In the genomic region with DNA sequence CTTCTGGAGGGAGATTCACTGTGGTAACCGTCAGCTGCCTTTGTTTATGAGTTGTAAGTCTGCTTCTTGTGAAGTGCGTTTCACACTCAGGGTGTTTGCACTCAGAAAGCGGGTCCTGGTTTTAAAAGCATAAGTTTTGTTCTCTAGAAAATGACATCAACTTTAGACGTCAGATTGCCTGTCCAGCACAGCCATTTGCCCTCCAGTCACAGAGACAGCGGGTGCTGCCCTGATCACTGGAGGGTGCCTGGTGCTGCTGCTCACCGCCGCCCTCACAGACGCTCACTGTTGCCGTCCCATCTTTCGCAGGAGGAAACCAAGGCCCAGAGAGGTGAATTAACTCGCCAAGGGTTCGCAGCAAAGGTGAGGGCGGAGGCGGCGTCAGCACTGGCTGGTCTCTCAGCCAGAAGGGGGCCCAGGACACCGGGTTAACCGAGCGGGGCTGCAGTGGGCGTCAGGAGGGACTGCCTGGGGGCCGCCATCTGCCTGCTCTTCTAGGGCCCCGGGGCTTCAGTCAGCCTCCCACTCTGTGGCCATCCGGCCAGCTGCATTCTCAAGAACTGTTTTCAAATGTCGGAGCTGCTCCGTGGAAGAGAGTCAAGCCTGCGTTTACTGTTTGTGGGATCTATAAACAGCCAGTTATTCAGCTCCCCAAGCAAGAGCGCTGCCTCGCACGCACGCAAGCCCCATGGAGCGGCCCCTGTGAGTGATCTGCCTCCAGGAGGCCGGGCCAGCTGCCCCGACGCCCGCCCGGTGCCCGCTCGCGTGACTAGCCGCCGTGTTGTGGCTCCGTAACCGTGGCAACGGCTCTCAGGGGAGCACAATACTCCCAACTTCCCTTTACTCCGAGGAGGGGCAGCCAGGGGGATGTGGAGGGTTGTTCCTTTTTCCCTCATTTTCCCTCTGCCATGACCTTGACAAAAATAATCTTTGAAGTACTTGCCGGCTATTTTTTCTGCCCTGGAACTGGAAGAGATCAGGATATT, we compare ENCODE assay signal across 8 cellular contexts. TPM values are rescaled to one million over a fixed set of nuclear protein-coding genes. Genes with fewer than 3 reads are reported as not detected.
DNase-seq lines count a peak whose midpoint lies in the region; ATAC-seq and TF ChIP-seq lines count a peak whose summit lies in the region.

No MANE protein-coding gene starts in this region.

- peaks cover 24% of the 10 kb centered on the region for H3K36me3 Mint-ChIP-seq in stimulated activated naive CD8-positive, alpha-beta T cell treated with anti-CD3 and anti-CD28 coated beads, Interleukin-15, Interleukin-2, amounts not matched to agents 100 ng/mL and 50 ng/mL, for 24 hours (ENCODE audit: low read depth)

- DNase-seq in NCI-H1694 (lab: John Stamatoyannopoulos, UW): peak; percentile 64
- peak; percentile 85 for DNase-seq in UCSD-AML1 (lab: John Stamatoyannopoulos, UW; ENCODE audit: unreplicated experiment)
- DNase-seq in epidermal melanocyte (ENCODE audit: insufficient read length, low spot score): peak; percentile 90
- peak; percentile 69 to 88 (median 80) for DNase-seq in mucosa of descending colon

- H3K36me3 ChIP-seq in ACC112 (ENCODE audit: insufficient read depth, low read length) (peaks cover 4% of the 10 kb centered on the region; the same call in 1 of the 2 replicates), mucosa of descending colon (ENCODE audit: low read depth) (no peaks in the 10 kb centered on the region)

- H3K79me2 ChIP-seq in ACC112 (ENCODE audit: control insufficient read depth, insufficient read depth, low read length, unreplicated experiment): no peaks in the 10 kb centered on the region

- H2AFZ ChIP-seq in ACC112 (ENCODE audit: low read length, unreplicated experiment): no peak overlapping the region

- peaks cover 37% of the 10 kb centered on the region for H3K4me1 Mint-ChIP-seq in stimulated activated naive CD8-positive, alpha-beta T cell treated with anti-CD3 and anti-CD28 coated beads, Interleukin-15, Interleukin-2, amounts not matched to agents 100 ng/mL and 50 ng/mL, for 24 hours (ENCODE audit: low read depth)

- peak overlapping the region; percentile 88 for H3K27ac Mint-ChIP-seq in stimulated activated naive CD8-positive, alpha-beta T cell treated with anti-CD3 and anti-CD28 coated beads, Interleukin-15, Interleukin-2, amounts not matched to agents 100 ng/mL and 50 ng/mL, for 24 hours

- H3K27ac ChIP-seq in ACC112 (ENCODE audit: low read depth, low read length): peak overlapping the region; percentile 97

- intact Hi-C loops in mucosa of descending colon (cut with DNase I, micrococcal nuclease): no loop called here

- no peaks in the 10 kb centered on the region for H3K9me3 ChIP-seq in mucosa of descending colon

- H3K4me1 ChIP-seq in ACC112 (ENCODE audit: control insufficient read depth, insufficient read depth, low read length, unreplicated experiment) (peaks cover 40% of the 10 kb centered on the region), mucosa of descending colon (ENCODE audit: low read depth) (no peaks in the 10 kb centered on the region)

- H3K27me3 Mint-ChIP-seq in stimulated activated naive CD8-positive, alpha-beta T cell treated with anti-CD3 and anti-CD28 coated beads, Interleukin-15, Interleukin-2, amounts not matched to agents 100 ng/mL and 50 ng/mL, for 24 hours: peaks cover 16% of the 10 kb centered on the region

- peak overlapping the region; percentile 47 for H3K4me3 Mint-ChIP-seq in stimulated activated naive CD8-positive, alpha-beta T cell treated with anti-CD3 and anti-CD28 coated beads, Interleukin-15, Interleukin-2, amounts not matched to agents 100 ng/mL and 50 ng/mL, for 24 hours

- TF ChIP-seq CTCF in mucosa of descending colon (IDR thresholded peaks at IDR 0.05): no peak

- H3K4me3 ChIP-seq in ACC112 (ENCODE audit: low read depth, low read length) (peak overlapping the region; percentile 61), mucosa of descending colon (no peak overlapping the region)

- H3K27me3 ChIP-seq in ACC112 (ENCODE audit: insufficient read depth, low read length): no peaks in the 10 kb centered on the region

- no peaks in the 10 kb centered on the region for H3K9me3 Mint-ChIP-seq in stimulated activated naive CD8-positive, alpha-beta T cell treated with anti-CD3 and anti-CD28 coated beads, Interleukin-15, Interleukin-2, amounts not matched to agents 100 ng/mL and 50 ng/mL, for 24 hours

- ATAC-seq in GM18520 (IDR thresholded peaks at IDR 0.05; ENCODE audit: unreplicated experiment) (peak; percentile 58), HG02943 (IDR thresholded peaks at IDR 0.05; ENCODE audit: low read depth, unreplicated experiment) (peak; percentile 78), mucosa of descending colon (peak; percentile 86)

RNA-seq across cellular contexts. Expression of a gene that starts 43.4 kb away (rescaled TPM):
- 10 to 100 TPM; 67.0 to 89.1 (median 76.8) TPM for total RNA-seq in mucosa of descending colon
